In the genomic region with DNA sequence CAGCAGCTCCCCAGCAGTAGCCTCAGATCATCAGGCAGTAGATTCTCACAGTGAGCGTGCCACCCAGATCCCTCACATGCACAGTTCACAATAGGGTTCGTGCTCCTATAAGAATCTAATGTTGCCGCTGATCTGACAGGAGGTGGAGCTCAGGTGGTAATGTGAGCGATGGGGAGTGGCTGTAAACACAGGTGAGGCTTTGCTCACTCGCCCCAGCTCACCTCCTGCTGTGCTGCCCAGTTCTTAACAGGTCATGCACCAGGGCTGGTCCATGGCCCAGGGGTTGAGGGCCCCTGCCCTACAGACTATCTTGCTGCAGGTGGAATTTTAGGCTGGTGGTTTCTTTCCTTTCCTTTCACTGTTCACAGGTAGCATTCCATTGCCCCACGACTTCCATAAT, we compare ENCODE assay signal across 1 cellular context.
TF ChIP-seq lines count a peak whose summit lies in the region.

No MANE protein-coding gene starts in this region.

TF ChIP-seq in WTC11, 78 proteins besides CTCF, POLR2A, EP300 and RAD21 (continued from another document):
- TF ChIP-seq, protein P1, sequence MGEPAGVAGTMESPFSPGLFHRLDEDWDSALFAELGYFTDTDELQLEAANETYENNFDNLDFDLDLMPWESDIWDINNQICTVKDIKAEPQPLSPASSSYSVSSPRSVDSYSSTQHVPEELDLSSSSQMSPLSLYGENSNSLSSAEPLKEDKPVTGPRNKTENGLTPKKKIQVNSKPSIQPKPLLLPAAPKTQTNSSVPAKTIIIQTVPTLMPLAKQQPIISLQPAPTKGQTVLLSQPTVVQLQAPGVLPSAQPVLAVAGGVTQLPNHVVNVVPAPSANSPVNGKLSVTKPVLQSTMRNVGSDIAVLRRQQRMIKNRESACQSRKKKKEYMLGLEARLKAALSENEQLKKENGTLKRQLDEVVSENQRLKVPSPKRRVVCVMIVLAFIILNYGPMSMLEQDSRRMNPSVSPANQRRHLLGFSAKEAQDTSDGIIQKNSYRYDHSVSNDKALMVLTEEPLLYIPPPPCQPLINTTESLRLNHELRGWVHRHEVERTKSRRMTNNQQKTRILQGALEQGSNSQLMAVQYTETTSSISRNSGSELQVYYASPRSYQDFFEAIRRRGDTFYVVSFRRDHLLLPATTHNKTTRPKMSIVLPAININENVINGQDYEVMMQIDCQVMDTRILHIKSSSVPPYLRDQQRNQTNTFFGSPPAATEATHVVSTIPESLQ (CRISPR knock-in tag; IDR thresholded peaks at IDR 0.05): no peak
